Comparison of ENCODE assay signal across 1 cellular context in the genomic region with DNA sequence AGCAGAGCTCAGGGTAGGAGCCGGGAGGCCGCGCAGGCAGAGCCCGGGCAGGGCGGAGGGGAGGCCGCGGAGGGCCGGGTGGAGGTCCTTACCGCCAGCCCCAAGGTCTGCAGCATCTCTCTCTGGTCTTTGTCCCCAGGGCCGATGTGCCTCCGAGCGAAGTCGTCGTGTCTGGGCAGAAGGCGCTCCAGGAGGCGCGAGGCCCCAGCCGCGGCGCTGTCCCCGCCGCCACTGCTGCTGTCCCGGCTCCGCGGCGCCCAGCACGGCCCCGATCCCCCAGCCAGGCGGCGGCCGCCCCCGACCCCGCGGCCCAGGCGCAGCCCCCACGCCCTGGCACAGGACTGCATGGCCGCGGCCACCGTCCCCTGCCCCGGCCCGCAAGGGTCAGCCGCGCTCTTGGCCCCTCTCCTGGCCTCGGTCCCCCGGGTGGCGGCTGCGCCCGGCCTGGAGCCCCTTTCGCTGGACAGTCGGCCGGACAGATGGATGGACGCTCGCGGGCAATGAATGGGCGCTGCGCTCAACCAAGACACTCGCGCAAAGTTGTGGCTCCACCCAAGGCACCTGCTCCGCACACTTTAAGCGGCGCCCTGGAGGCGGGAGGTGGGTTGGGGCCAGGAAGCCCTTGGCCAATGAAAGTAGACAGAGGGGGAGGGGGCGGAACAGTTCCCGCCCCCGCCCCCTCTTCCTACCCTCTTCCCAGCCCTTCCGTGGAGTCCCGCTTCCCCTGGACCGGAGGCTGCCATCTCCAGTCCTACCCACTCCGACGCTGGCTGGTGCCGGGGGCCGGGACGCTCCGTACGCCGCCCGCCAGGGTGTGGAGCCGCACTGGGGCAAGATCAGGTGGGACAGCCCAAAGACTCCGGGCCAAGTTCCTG.
TF ChIP-seq lines count a peak whose summit lies in the region.

A gene (minus strand): TSS at position 577 of the 875 bp plus-strand sequence. CDS start 230 bp downstream, at position 347.

TF ChIP-seq in HepG2, 621 proteins besides CTCF, POLR2A, EP300 and RAD21 (continued from another document):
- TF ChIP-seq, protein P1, sequence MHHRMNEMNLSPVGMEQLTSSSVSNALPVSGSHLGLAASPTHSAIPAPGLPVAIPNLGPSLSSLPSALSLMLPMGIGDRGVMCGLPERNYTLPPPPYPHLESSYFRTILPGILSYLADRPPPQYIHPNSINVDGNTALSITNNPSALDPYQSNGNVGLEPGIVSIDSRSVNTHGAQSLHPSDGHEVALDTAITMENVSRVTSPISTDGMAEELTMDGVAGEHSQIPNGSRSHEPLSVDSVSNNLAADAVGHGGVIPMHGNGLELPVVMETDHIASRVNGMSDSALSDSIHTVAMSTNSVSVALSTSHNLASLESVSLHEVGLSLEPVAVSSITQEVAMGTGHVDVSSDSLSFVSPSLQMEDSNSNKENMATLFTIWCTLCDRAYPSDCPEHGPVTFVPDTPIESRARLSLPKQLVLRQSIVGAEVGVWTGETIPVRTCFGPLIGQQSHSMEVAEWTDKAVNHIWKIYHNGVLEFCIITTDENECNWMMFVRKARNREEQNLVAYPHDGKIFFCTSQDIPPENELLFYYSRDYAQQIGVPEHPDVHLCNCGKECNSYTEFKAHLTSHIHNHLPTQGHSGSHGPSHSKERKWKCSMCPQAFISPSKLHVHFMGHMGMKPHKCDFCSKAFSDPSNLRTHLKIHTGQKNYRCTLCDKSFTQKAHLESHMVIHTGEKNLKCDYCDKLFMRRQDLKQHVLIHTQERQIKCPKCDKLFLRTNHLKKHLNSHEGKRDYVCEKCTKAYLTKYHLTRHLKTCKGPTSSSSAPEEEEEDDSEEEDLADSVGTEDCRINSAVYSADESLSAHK (CRISPR knock-in tag; IDR thresholded peaks at IDR 0.05; ENCODE audit: borderline replicate concordance) = no peak
- no peak; the same call in 1 of the 2 replicates for TF ChIP-seq TMF1 (CRISPR knock-in tag; IDR thresholded peaks at IDR 0.05; ENCODE audit: low read depth)
- no peak for TF ChIP-seq JDP2 (CRISPR knock-in tag; IDR thresholded peaks at IDR 0.05; ENCODE audit: borderline replicate concordance)
- TF ChIP-seq MATR3 (CRISPR knock-in tag; IDR thresholded peaks at IDR 0.05) = no peak
- TF ChIP-seq HNRNPL (IDR thresholded peaks at IDR 0.05; ENCODE audit: low read depth, low read length) = peak; percentile 77; the same call in 1 of the 2 replicates
- TF ChIP-seq ZFP90 (CRISPR knock-in tag; IDR thresholded peaks at IDR 0.05; ENCODE audit: borderline replicate concordance) = peak; percentile 89
- no peak for TF ChIP-seq ZBTB20 (CRISPR knock-in tag; IDR thresholded peaks at IDR 0.05; ENCODE audit: borderline replicate concordance, low read depth)
- no peak for TF ChIP-seq NFIB (CRISPR knock-in tag; IDR thresholded peaks at IDR 0.05; ENCODE audit: borderline replicate concordance)
- TF ChIP-seq MYNN (CRISPR knock-in tag; IDR thresholded peaks at IDR 0.05; ENCODE audit: low read depth) = no peak
- no peak for TF ChIP-seq NFE2L2 (IDR thresholded peaks at IDR 0.05; ENCODE audit: low read length)
- TF ChIP-seq POLR2AphosphoS5 (IDR thresholded peaks at IDR 0.05; ENCODE audit: low read depth, low read length) = peak; percentile 85
- TF ChIP-seq, protein P2, sequence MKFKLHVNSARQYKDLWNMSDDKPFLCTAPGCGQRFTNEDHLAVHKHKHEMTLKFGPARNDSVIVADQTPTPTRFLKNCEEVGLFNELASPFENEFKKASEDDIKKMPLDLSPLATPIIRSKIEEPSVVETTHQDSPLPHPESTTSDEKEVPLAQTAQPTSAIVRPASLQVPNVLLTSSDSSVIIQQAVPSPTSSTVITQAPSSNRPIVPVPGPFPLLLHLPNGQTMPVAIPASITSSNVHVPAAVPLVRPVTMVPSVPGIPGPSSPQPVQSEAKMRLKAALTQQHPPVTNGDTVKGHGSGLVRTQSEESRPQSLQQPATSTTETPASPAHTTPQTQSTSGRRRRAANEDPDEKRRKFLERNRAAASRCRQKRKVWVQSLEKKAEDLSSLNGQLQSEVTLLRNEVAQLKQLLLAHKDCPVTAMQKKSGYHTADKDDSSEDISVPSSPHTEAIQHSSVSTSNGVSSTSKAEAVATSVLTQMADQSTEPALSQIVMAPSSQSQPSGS (CRISPR knock-in tag; IDR thresholded peaks at IDR 0.05) = 0 out of 2 replicates have a peak, but pooled peaks have one; percentile 48
- TF ChIP-seq, protein P3, sequence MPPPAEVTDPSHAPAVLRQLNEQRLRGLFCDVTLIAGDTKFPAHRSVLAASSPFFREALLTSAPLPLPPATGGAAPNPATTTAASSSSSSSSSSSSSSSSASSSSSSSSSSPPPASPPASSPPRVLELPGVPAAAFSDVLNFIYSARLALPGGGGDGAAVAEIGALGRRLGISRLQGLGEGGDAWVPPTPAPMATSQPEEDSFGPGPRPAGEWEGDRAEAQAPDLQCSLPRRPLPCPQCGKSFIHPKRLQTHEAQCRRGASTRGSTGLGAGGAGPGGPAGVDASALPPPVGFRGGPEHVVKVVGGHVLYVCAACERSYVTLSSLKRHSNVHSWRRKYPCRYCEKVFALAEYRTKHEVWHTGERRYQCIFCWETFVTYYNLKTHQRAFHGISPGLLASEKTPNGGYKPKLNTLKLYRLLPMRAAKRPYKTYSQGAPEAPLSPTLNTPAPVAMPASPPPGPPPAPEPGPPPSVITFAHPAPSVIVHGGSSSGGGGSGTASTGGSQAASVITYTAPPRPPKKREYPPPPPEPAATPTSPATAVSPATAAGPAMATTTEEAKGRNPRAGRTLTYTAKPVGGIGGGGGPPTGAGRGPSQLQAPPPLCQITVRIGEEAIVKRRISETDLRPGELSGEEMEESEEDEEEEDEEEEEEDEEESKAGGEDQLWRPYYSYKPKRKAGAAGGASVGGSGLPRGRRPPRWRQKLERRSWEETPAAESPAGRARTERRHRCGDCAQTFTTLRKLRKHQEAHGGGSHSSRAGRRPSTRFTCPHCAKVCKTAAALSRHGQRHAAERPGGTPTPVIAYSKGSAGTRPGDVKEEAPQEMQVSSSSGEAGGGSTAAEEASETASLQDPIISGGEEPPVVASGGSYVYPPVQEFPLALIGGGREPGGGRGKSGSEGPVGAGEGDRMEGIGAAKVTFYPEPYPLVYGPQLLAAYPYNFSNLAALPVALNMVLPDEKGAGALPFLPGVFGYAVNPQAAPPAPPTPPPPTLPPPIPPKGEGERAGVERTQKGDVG (CRISPR knock-in tag; IDR thresholded peaks at IDR 0.05; ENCODE audit: borderline replicate concordance) = no peak
- no peak for TF ChIP-seq ZSCAN30 (CRISPR knock-in tag; IDR thresholded peaks at IDR 0.05)
- TF ChIP-seq ZNF296 (CRISPR knock-in tag; conservative IDR thresholded peaks at IDR 0.05) = no peak
- peak; percentile 74; the same call in 1 of the 2 replicates for TF ChIP-seq MYC (CRISPR knock-in tag; IDR thresholded peaks at IDR 0.05; ENCODE audit: borderline replicate concordance)
- TF ChIP-seq, protein P4, sequence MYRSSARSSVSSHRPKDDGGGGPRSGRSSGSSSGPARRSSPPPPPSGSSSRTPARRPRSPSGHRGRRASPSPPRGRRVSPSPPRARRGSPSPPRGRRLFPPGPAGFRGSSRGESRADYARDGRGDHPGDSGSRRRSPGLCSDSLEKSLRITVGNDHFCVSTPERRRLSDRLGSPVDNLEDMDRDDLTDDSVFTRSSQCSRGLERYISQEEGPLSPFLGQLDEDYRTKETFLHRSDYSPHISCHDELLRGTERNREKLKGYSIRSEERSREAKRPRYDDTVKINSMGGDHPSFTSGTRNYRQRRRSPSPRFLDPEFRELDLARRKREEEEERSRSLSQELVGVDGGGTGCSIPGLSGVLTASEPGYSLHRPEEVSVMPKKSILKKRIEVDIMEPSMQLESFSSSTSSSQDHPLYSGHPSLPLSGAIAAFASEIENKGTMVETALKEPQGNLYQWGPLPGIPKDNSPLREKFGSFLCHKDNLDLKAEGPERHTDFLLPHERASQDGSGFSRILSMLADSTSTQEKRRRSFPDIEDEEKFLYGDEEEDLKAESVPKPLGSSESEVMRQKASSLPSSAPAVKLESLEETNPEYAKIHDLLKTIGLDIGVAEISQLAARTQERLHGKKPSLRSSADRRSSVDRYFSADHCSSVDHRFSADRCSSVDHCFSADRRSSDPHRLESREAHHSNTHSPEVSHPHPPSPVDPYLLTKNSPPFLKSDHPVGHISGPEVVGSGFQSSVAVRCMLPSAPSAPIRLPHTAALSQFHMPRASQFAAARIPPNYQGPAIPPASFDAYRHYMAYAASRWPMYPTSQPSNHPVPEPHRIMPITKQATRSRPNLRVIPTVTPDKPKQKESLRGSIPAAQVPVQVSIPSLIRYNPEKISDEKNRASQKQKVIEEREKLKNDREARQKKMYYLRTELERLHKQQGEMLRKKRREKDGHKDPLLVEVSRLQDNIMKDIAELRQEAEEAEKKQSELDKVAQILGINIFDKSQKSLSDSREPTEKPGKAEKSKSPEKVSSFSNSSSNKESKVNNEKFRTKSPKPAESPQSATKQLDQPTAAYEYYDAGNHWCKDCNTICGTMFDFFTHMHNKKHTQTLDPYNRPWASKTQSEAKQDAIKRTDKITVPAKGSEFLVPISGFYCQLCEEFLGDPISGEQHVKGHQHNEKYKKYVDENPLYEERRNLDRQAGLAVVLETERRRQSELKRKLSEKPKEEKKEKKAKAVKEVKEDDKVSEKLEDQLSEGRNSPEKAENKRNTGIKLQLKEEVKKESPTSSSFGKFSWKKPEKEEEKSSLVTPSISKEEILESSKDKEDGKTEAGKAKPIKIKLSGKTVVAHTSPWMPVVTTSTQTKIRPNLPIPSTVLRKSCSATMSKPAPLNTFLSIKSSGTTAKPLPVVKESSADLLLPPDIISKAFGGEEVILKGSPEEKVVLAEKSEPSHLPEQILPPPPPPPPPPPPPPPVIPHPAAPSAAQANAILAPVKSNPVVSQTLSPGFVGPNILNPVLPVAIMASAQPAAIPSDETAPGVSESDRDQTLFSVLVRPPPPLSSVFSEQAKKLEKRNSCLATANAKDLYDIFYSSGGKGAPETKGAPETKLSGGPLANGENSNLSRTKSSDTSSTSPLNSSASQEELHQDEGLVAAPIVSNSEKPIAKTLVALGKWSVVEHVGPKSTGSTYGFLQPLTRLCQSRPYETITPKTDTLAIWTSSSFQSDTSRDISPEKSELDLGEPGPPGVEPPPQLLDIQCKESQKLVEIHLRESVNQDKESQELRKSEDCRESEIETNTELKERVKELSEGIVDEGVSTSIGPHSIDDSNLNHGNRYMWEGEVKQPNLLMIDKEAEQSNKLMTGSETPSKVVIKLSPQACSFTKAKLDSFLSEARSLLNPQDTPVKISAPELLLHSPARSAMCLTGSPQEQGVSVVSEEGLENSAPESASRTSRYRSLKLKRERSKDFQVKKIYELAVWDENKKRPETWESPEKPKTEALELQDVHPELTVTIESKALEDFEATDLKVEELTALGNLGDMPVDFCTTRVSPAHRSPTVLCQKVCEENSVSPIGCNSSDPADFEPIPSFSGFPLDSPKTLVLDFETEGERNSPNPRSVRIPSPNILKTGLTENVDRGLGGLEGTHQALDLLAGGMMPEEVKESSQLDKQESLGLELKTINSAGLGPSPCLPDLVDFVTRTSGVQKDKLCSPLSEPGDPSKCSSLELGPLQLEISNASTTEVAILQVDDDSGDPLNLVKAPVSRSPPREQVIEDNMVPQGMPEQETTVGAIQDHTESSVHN (CRISPR knock-in tag; IDR thresholded peaks at IDR 0.05) = no peak
- TF ChIP-seq SALL1 (CRISPR knock-in tag; IDR thresholded peaks at IDR 0.05) = peak; percentile 81; the same call in 1 of the 2 replicates
- no peak for TF ChIP-seq CHD4 (IDR thresholded peaks at IDR 0.05; ENCODE audit: borderline replicate concordance, low read length)
- no peak for TF ChIP-seq PHF5A (CRISPR knock-in tag; IDR thresholded peaks at IDR 0.05; ENCODE audit: low read depth, unreplicated experiment)
